19 cellular contexts compared by ENCODE assay signal in genomic region chr3:56107157-56107556, GRCh38.
"Had no signal": no experiment of that assay in that cellular context is flagged by ENCODE, and none has a peak within 500 bp of the region (broad histone marks: within the 10 kb centered on the region; RNA-seq: fewer than 3 reads in every experiment).

No MANE protein-coding gene starts in this region.

- H3K9ac ChIP-seq: SK-N-SH had no signal

- H3K4me2 ChIP-seq: SK-N-SH had no signal

- H3K9me3 ChIP-seq: SK-N-SH had no signal

- DNase-seq: KBM-7, MV-4-11, NCI-H1048, NCI-H1105, NCI-H1417, NCI-H1436 treated with DMSO at 0.1 percent for 48 hours, NCI-H1694, NCI-H187 treated with DMSO at 0.1 percent for 48 hours, NCI-H2029 treated with DMSO at 0.1 percent for 48 hours, NCI-H2227 treated with DMSO at 0.1 percent for 48 hours, NCI-H524 treated with DMSO at 0.1 percent for 48 hours, NCI-H69, NCI-H774, PC-3, SHP77, SK-N-SH, SW 1271 had no signal

- ATAC-seq: Panc1, PC-3 had no signal

- H3K27ac ChIP-seq: RWPE1 had no signal
